Comparison of ENCODE assay signal across 19 cellular contexts in the genomic region with DNA sequence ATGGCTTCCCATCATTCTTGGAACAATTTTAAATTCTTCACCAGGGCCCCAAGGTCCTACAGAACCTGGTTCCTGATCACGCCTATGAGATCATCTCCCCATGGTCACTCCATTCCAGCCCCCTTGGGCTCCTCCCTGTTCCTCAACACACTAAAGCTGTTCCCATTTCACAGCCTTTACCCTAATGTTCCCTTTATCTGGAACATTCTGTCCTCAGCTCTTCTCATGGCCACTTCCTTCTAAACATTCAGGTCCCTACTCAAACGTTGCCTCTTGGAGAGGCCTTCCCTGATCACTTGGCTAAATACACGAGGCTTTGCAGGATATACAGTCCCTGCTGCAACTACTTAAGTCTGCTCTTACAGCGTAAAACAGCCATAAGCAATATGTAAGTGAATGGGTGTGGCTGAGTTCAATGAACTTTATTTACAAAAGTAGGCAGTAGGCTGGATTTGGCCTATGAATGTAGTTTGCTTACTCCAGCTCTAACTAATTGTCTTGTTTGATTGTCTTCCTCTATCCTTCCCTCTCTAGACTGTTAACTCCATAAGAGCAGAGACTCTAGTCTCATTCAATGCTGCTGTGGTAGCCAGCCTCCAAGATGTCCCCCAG.
"Had no signal": no experiment of that assay in that cellular context is flagged by ENCODE, and none has a peak within 500 bp of the region (broad histone marks: within the 10 kb centered on the region; RNA-seq: fewer than 3 reads in every experiment).

No MANE protein-coding gene starts in this region.

- H3K79me2 ChIP-seq: parathyroid adenoma had no signal

- DNase-seq: central memory CD4-positive, alpha-beta T cell; effector CD4-positive, alpha-beta T cell; foreskin melanocyte; head of caudate nucleus; hippocampal formation; mammary epithelial cell; naive B cell; occipital lobe; retina; stimulated activated CD4-positive, alpha-beta T cell treated with anti-CD3 and anti-CD28 coated beads, Interleukin-2, amount 100 ng/mL, for 24 hours; stimulated activated naive CD4-positive, alpha-beta T cell; stomach; substantia nigra; trophoblast cell; uterus had no signal

- H3K9ac ChIP-seq: parathyroid adenoma had no signal

- H3K9me3 ChIP-seq: prostate gland, stomach, thoracic aorta, uterus had no signal

- H3K4me3 ChIP-seq: prostate gland, stomach, thoracic aorta, uterus had no signal

- H3K27me3 ChIP-seq: uterus had no signal

- H3K36me3 ChIP-seq: prostate gland, stomach, thoracic aorta, uterus had no signal

- H2AFZ ChIP-seq: parathyroid adenoma had no signal

- H3K4me1 ChIP-seq: parathyroid adenoma, prostate gland, uterus had no signal

- H3K27ac ChIP-seq: parathyroid adenoma, prostate gland, stomach, thoracic aorta, uterus had no signal

- ATAC-seq: sciatic nerve had no signal
